In genomic region chr7:93316730-93317129, GRCh38 we compare ENCODE assay signal across 20 cellular contexts.
"Had no signal": no experiment of that assay in that cellular context is flagged by ENCODE, and none has a peak within 500 bp of the region (broad histone marks: within the 10 kb centered on the region; RNA-seq: fewer than 3 reads in every experiment).

No MANE protein-coding gene starts in this region.

- H3K4me1 Mint-ChIP-seq: activated B cell treated with CpG ODN at 0.5 μM for 24 hours, nephron progenitor cell had no signal

- H3K27ac Mint-ChIP-seq: activated B cell treated with CpG ODN at 0.5 μM for 24 hours; activated CD8-positive, alpha-beta T cell treated with anti-CD3 and anti-CD28 coated beads for 36 hours; nephron progenitor cell had no signal

- H3K27me3 Mint-ChIP-seq: activated B cell treated with CpG ODN at 0.5 μM for 24 hours; activated CD8-positive, alpha-beta T cell treated with anti-CD3 and anti-CD28 coated beads for 36 hours had no signal

- H3K9me3 Mint-ChIP-seq: activated B cell treated with CpG ODN at 0.5 μM for 24 hours; activated CD8-positive, alpha-beta T cell treated with anti-CD3 and anti-CD28 coated beads for 36 hours; activated T-cell treated with anti-CD3 and anti-CD28 coated beads, Interleukin-2, amount 50 U/mL, for 4 hours; nephron progenitor cell had no signal

- H3K4me3 Mint-ChIP-seq: activated B cell treated with CpG ODN at 0.5 μM for 24 hours; activated CD8-positive, alpha-beta T cell treated with anti-CD3 and anti-CD28 coated beads for 36 hours; activated T-cell treated with anti-CD3 and anti-CD28 coated beads, Interleukin-2, amount 50 U/mL, for 4 hours; nephron progenitor cell had no signal

- ATAC-seq: activated T-cell treated with anti-CD3 and anti-CD28 coated beads, Interleukin-2, amount 50 U/mL, for 4 hours; left lung; upper lobe of right lung had no signal

- DNase-seq: activated B cell treated with CpG ODN at 0.5 μM for 24 hours; activated CD4-positive, alpha-beta T cell treated with anti-CD3 and anti-CD28 coated beads for 48 hours; activated CD8-positive, alpha-beta T cell treated with anti-CD3 and anti-CD28 coated beads for 36 hours; activated effector memory CD4-positive, alpha-beta T cell treated with Interleukin-2 at 50 U/mL for 16 hours; activated naive CD4-positive, alpha-beta T cell treated with anti-CD3 and anti-CD28 coated beads, Interleukin-2, amount 50 U/mL, for 16 hours; activated T-cell treated with anti-CD3 and anti-CD28 coated beads, Interleukin-2, amount 50 U/mL, for 4 hours; adrenal gland; dorsolateral prefrontal cortex; head of caudate nucleus; left lung; midbrain; nephron progenitor cell; stimulated activated CD4-positive, alpha-beta T cell treated with anti-CD3 and anti-CD28 coated beads, Interleukin-4, amount 100 ng/mL, for 1 hour; T-helper 1 cell; T-helper 9 cell; upper lobe of right lung had no signal

- H3K4me3 ChIP-seq: adrenal gland, cardiac muscle cell, dorsolateral prefrontal cortex, left lung, prostate gland, right atrium auricular region, smooth muscle cell, upper lobe of right lung had no signal
